ENCODE assay signal across 17 cellular contexts in genomic region chr15:90318591-90318990, GRCh38. TPM values are rescaled to one million over a fixed set of nuclear protein-coding genes. Genes with fewer than 3 reads are reported as not detected.
DNase-seq lines count a peak whose midpoint lies in the region; ATAC-seq and TF ChIP-seq lines count a peak whose summit lies in the region.
"Had no signal": no experiment of that assay in that cellular context is flagged by ENCODE, and none has a peak within 500 bp of the region (broad histone marks: within the 10 kb centered on the region; RNA-seq: fewer than 3 reads in every experiment).

No MANE protein-coding gene starts in this region.

- no peak overlapping the region for H3K9ac ChIP-seq in colonic mucosa (ENCODE audit: low read depth in 2 of 2, low read length in 2 of 2)
- H3K9ac ChIP-seq: BLaER1, GM23248 had no signal

- H3K36me3 ChIP-seq in colonic mucosa: no peaks in the 10 kb centered on the region
- H3K36me3 ChIP-seq: BLaER1 had no signal

- H3K4me3 ChIP-seq in colonic mucosa: no peak overlapping the region
- H3K4me3 ChIP-seq: BLaER1, GM23248 had no signal

- H3K4me1 ChIP-seq in colonic mucosa: peaks cover 7% of the 10 kb centered on the region

- H3K9me3 ChIP-seq in colonic mucosa: no peaks in the 10 kb centered on the region
- H3K9me3 ChIP-seq: BLaER1, Caco-2 had no signal

- no peaks in the 10 kb centered on the region for H3K27me3 ChIP-seq in colonic mucosa
- H3K27me3 ChIP-seq: BLaER1 had no signal

- H3K27ac ChIP-seq in colonic mucosa: no peak overlapping the region
- H3K27ac ChIP-seq: 22Rv1, BLaER1, GM23248 had no signal

- no peak for ATAC-seq in HG03108 (IDR thresholded peaks at IDR 0.05; ENCODE audit: unreplicated experiment)
- no peak for ATAC-seq in GM18498 (IDR thresholded peaks at IDR 0.05; ENCODE audit: unreplicated experiment)
- ATAC-seq: HepG2 had no signal

- no peak for TF ChIP-seq CTCF in colonic mucosa (IDR thresholded peaks at IDR 0.05)

- intact Hi-C loops in colonic mucosa (cut with DNase I): no loop called here

- DNase-seq in activated CD8-positive, alpha-beta memory T cell treated with anti-CD3 and anti-CD28 coated beads for 24 hours: peak; percentile 35
- no peak for DNase-seq in activated CD8-positive, alpha-beta memory T cell treated with anti-CD3 and anti-CD28 coated beads, Interleukin-2, amount 50 U/mL, for 48 hours
- DNase-seq in colonic mucosa: peak; percentile 11
- DNase-seq in mucosa of gallbladder (ENCODE audit: low spot score): peak; percentile 0
- no peak for DNase-seq in NCI-H1105 treated with DMSO at 0.1 percent for 48 hours (lab: John Stamatoyannopoulos, UW)
- DNase-seq: AML-193; CD8-positive, alpha-beta memory T cell; DND-41; GF-D8; GM23248; H9 had no signal

RNA-seq across cellular contexts. Expression of gene ZNF774, which starts 33.5 kb away (rescaled TPM):
- 10 to 100 TPM; 13.7 to 13.9 TPM for total RNA-seq in colonic mucosa
- total RNA-seq in mucosa of gallbladder: 18.4 TPM

RNA-seq across cellular contexts. Expression of gene NGRN, which starts 53.1 kb away (rescaled TPM):
- total RNA-seq in colonic mucosa (10 to 100 TPM; 56.5 to 60.4 TPM), mucosa of gallbladder (91.8 TPM)

Comparison
In these comparisons a context has a peak if more than half of its experiments do, and no peak if none do; other contexts are left out.
1. DNase-seq: peak in activated CD8-positive, alpha-beta memory T cell treated with anti-CD3 and anti-CD28 coated beads for 24 hours (single experiment), colonic mucosa (single experiment) and mucosa of gallbladder (single experiment); none in activated CD8-positive, alpha-beta memory T cell treated with anti-CD3 and anti-CD28 coated beads, Interleukin-2, amount 50 U/mL, for 48 hours (single experiment) and NCI-H1105 treated with DMSO at 0.1 percent for 48 hours (single experiment).